Comparison of ENCODE assay signal across 8 cellular contexts in genomic region chr7:150322833-150323681, GRCh38. TPM values are rescaled to one million over a fixed set of nuclear protein-coding genes. Genes with fewer than 3 reads are reported as not detected.
DNase-seq lines count a peak whose midpoint lies in the region; ATAC-seq and TF ChIP-seq lines count a peak whose summit lies in the region.

TSS of gene ACTR3C (minus strand) at chr7:150323545. CDS start at chr7:150295296, 28,249 bp downstream.
TSS of gene LRRC61 (plus strand) at chr7:150323355. CDS start at chr7:150336862, 13,507 bp downstream.

- TF ChIP-seq POLR2A in esophagus squamous epithelium (IDR thresholded peaks at IDR 0.05): peak in 1 of 4 donors; percentile 29

- intact Hi-C loops in esophagus squamous epithelium (cut with DNase I): no loop called here

- H3K4me3 ChIP-seq in AG10803 (ENCODE audit: low read length): peak within 1 kb of the TSS; percentile 22
- peak within 1 kb of the TSS; percentile 65 to 88 (median 79) for H3K4me3 ChIP-seq in esophagus squamous epithelium
- H3K4me3 ChIP-seq in neutrophil (ENCODE audit: low read depth in 1 of 2, low read length in 1 of 2): peak within 1 kb of the TSS; percentile 89 to 90
- peak within 1 kb of the TSS; percentile 71 for H3K4me3 ChIP-seq in thymus (ENCODE audit: low read length)

- DNase-seq in AG10803 (ENCODE audit: low read depth) (no peak), GM19238 (ENCODE audit: insufficient read length, low spot score) (peak; percentile 63), NCI-H774 (lab: John Stamatoyannopoulos, UW) (peak; percentile 73), activated T-cell treated with anti-CD3 and anti-CD28 coated beads for 48 hours (ENCODE audit: low read depth) (peak; percentile 65), esophagus squamous epithelium (lab: John Stamatoyannopoulos, UW) (no peak)

- peak within 1 kb of the TSS; percentile 79 to 98 (median 95) for H3K27ac ChIP-seq in esophagus squamous epithelium
- H3K27ac ChIP-seq in neutrophil: peak within 1 kb of the TSS; percentile 92
- H3K27ac ChIP-seq in thymus (ENCODE audit: low read depth): peak within 1 kb of the TSS; percentile 88

- H3K9me3 ChIP-seq in esophagus squamous epithelium: no peaks in the 10 kb centered on the region
- no peaks in the 10 kb centered on the region for H3K9me3 ChIP-seq in neutrophil
- no peaks in the 10 kb centered on the region for H3K9me3 ChIP-seq in thymus (ENCODE audit: control insufficient read depth)

- peak; percentile 56 for ATAC-seq in HG03439 (IDR thresholded peaks at IDR 0.05; ENCODE audit: unreplicated experiment)

- TF ChIP-seq CTCF in AG10803 (conservative IDR thresholded peaks at IDR 0.05; ENCODE audit: low read length): no peak
- TF ChIP-seq CTCF in esophagus squamous epithelium (IDR thresholded peaks at IDR 0.05): peak in 2 of 6 experiments; percentile 9 to 26
- TF ChIP-seq CTCF in neutrophil (IDR thresholded peaks at IDR 0.05): no peak

- H3K36me3 ChIP-seq in esophagus squamous epithelium (peaks cover 0 to 24% (median 4%) of the 10 kb centered on the region in 3 donors), neutrophil (peaks cover 3% of the 10 kb centered on the region), thymus (ENCODE audit: control insufficient read depth, insufficient read depth) (peaks cover 28% of the 10 kb centered on the region)

- H3K27me3 ChIP-seq in esophagus squamous epithelium (peaks cover 0 to 7% (median 0%) of the 10 kb centered on the region in 4 donors), neutrophil (no peaks in the 10 kb centered on the region), thymus (ENCODE audit: control insufficient read depth, insufficient read depth) (no peaks in the 10 kb centered on the region)

- H3K4me1 ChIP-seq in esophagus squamous epithelium (peaks cover 17 to 77% (median 24%) of the 10 kb centered on the region in 3 donors), neutrophil (ENCODE audit: control insufficient read depth in 1 of 2, insufficient read depth in 1 of 2, low read depth in 1 of 2, low read length in 1 of 2) (peaks cover 53 to 54% of the 10 kb centered on the region in 2 experiments), thymus (ENCODE audit: control insufficient read depth, insufficient read depth, low read length) (peaks cover 13% of the 10 kb centered on the region)

- 9 to 14% methylated on average over 7 to 14 of the region's 82 CpGs for WGBS in esophagus squamous epithelium, 2 donors
- WGBS in thymus: 4% methylated on average over 82 of the region's 82 CpGs

RNA-seq across cellular contexts. Expression of gene ACTR3C, which starts in this region (rescaled TPM):
- total RNA-seq in esophagus squamous epithelium: 10 to 100 TPM in 3 of 4 donors, 1 to 10 TPM in 1; 8.3 to 25.6 (median 17.4) TPM
- polyA plus RNA-seq in thymus: 2.9 TPM

RNA-seq across cellular contexts. Expression of gene LRRC61, which starts in this region (rescaled TPM):
- total RNA-seq in esophagus squamous epithelium: 10 to 100 TPM; 12.1 to 24.5 (median 14.5) TPM
- polyA plus RNA-seq in thymus: 11.3 TPM

Comparison
In these comparisons a context has a peak if more than half of its experiments do, and no peak if none do; other contexts are left out.
1. DNase-seq: peak in GM19238 (single experiment), NCI-H774 (single experiment) and activated T-cell treated with anti-CD3 and anti-CD28 coated beads for 48 hours (single experiment); none in AG10803 (single experiment) and esophagus squamous epithelium (single experiment).
2. H3K4me3 ChIP-seq: peak in every context shown above with its lines; median percentile 90 in neutrophil; 79 in esophagus squamous epithelium; 71 in thymus; 22 in AG10803.
3. Peak in every context shown above with its lines, with median percentiles within 50 percentile points of each other: H3K27ac ChIP-seq.